ENCODE assay signal across 8 cellular contexts in genomic region chr11:59283825-59284772, GRCh38.
A peak's percentile ranks its signal among the peaks of the same experiment; 100 is the strongest.
DNase-seq lines count a peak whose midpoint lies in the region; ATAC-seq and TF ChIP-seq lines count a peak whose summit lies in the region.

No MANE protein-coding gene starts in this region.

- peak overlapping the region in 6 of 7 donors; percentile 59 to 83 (median 67) for H3K4me3 Mint-ChIP-seq in CD8-positive, alpha-beta memory T cell

- DNase-seq in CD8-positive, alpha-beta memory T cell, result peak in 4 of 5 donors; percentile 8 to 61 (median 48)
- DNase-seq in NCI-H526 treated with DMSO at 0.1 percent for 48 hours (lab: John Stamatoyannopoulos, UW) (peak; percentile 50), activated T-cell treated with anti-CD3 and anti-CD28 coated beads for 1 hour (ENCODE audit: low read depth) (peak; percentile 10), fibroblast of peridontal ligament (ENCODE audit: extremely low read depth) (peak; percentile 62), osteoblast (ENCODE audit: insufficient read length, low spot score, missing footprints) (no peak), islet precursor cell (no peak)

- H3K27me3 ChIP-seq in CD8-positive, alpha-beta memory T cell (ENCODE audit: insufficient read depth, low read length, poor library complexity, severe bottlenecking), result no peaks in the 10 kb centered on the region
- no peaks in the 10 kb centered on the region for H3K27me3 ChIP-seq in osteoblast (ENCODE audit: insufficient read depth, low read length)

- TF ChIP-seq CTCF in osteoblast (IDR thresholded peaks at IDR 0.05; ENCODE audit: extremely low read depth, low read depth, low read length), result peak; percentile 85

- no peaks in the 10 kb centered on the region for H3K9me3 ChIP-seq in CD8-positive, alpha-beta memory T cell (ENCODE audit: low read length)
- no peaks in the 10 kb centered on the region for H3K9me3 ChIP-seq in osteoblast (ENCODE audit: low read depth, low read length)

- H3K4me3 ChIP-seq in CD8-positive, alpha-beta memory T cell (ENCODE audit: low read length), result peak overlapping the region; percentile 43
- no peak overlapping the region for H3K4me3 ChIP-seq in osteoblast (ENCODE audit: insufficient read depth, low read length)

- H3K4me1 Mint-ChIP-seq in CD8-positive, alpha-beta memory T cell, result peaks cover 9 to 17% (median 14%) of the 10 kb centered on the region in 3 donors

- H3K36me3 ChIP-seq in CD8-positive, alpha-beta memory T cell (ENCODE audit: insufficient read depth, low read length), result no peaks in the 10 kb centered on the region
- H3K36me3 ChIP-seq in osteoblast (ENCODE audit: insufficient read depth, low read length), result no peaks in the 10 kb centered on the region

- H3K4me1 ChIP-seq in CD8-positive, alpha-beta memory T cell (ENCODE audit: insufficient read depth, low read length), result peaks cover 11% of the 10 kb centered on the region
- H3K4me1 ChIP-seq in osteoblast (ENCODE audit: insufficient read depth, low read length), result no peaks in the 10 kb centered on the region

- H3K79me2 ChIP-seq in osteoblast (ENCODE audit: insufficient read depth, low read length), result no peaks in the 10 kb centered on the region

- no peaks in the 10 kb centered on the region for H4K20me1 ChIP-seq in osteoblast (ENCODE audit: insufficient read depth, low read length)

- CTCF ChIA-PET in CD8-positive, alpha-beta memory T cell (lab: Charles Lee), result no interaction called here

- no peak overlapping the region for H3K4me2 ChIP-seq in osteoblast (ENCODE audit: insufficient read depth, low read length)

- H3K27me3 Mint-ChIP-seq in CD8-positive, alpha-beta memory T cell, result peaks cover 4 to 51% of the 10 kb centered on the region in 2 donors

- H3K27ac Mint-ChIP-seq in CD8-positive, alpha-beta memory T cell, result peak overlapping the region in 4 of 8 donors; percentile 28 to 61 (median 32)

- ATAC-seq in GM19043 (IDR thresholded peaks at IDR 0.05; ENCODE audit: low read depth, unreplicated experiment) (peak; percentile 64), HG03159 (IDR thresholded peaks at IDR 0.05; ENCODE audit: unreplicated experiment) (peak; percentile 77)

- H3K9me3 Mint-ChIP-seq in CD8-positive, alpha-beta memory T cell, result no peaks in the 10 kb centered on the region

- no peaks in the 10 kb centered on the region for H3K36me3 Mint-ChIP-seq in CD8-positive, alpha-beta memory T cell

- no peak overlapping the region for H2AFZ ChIP-seq in osteoblast (ENCODE audit: low read length)

- no peak overlapping the region for H3K27ac ChIP-seq in CD8-positive, alpha-beta memory T cell (ENCODE audit: low read depth, low read length)
- no peak overlapping the region for H3K27ac ChIP-seq in osteoblast (ENCODE audit: low read depth, low read length)

- POLR2A ChIA-PET in CD8-positive, alpha-beta memory T cell (lab: Charles Lee), result no interaction called here

Comparison
In these comparisons a context has a peak if more than half of its experiments do, and no peak if none do; other contexts are left out.
1. DNase-seq: peak in CD8-positive, alpha-beta memory T cell (4 of 5), NCI-H526 treated with DMSO at 0.1 percent for 48 hours (single experiment), activated T-cell treated with anti-CD3 and anti-CD28 coated beads for 1 hour (single experiment) and fibroblast of peridontal ligament (single experiment); none in osteoblast (single experiment) and islet precursor cell (single experiment).